Comparison of ENCODE assay signal across 17 cellular contexts in genomic region chr20:22402550-22402949, GRCh38.
A peak's percentile ranks its signal among the peaks of the same experiment; 100 is the strongest.
DNase-seq lines count a peak whose midpoint lies in the region; ATAC-seq, FAIRE-seq and TF ChIP-seq lines count a peak whose summit lies in the region.
"Had no signal": no experiment of that assay in that cellular context is flagged by ENCODE, and none has a peak within 500 bp of the region (broad histone marks: within the 10 kb centered on the region; RNA-seq: fewer than 3 reads in every experiment).

No MANE protein-coding gene starts in this region.

- no peaks in the 10 kb centered on the region for H3K79me2 ChIP-seq in K562 (ENCODE audit: control insufficient read depth, insufficient read depth, low read length)

- no peaks in the 10 kb centered on the region for H3K27me3 ChIP-seq in K562 (ENCODE audit: control insufficient read depth in 2 of 2, insufficient read depth in 2 of 2, low read length in 2 of 2)
- H3K27me3 ChIP-seq in naive thymus-derived CD4-positive, alpha-beta T cell (ENCODE audit: control insufficient read depth in 2 of 2, insufficient read depth in 2 of 2, low read length in 2 of 2) = no peaks in the 10 kb centered on the region
- H3K27me3 ChIP-seq: BLaER1 treated with 17β-estradiol and CSF1 and Interleukin-3, amounts not matched to agents 10 nM and 100 nM had no signal

- no peaks in the 10 kb centered on the region for H4K20me1 ChIP-seq in K562 (replicated peaks; ENCODE audit: control insufficient read depth, insufficient read depth, low read length)
- H4K20me1 ChIP-seq: BLaER1 treated with 17β-estradiol and CSF1 and Interleukin-3, amounts not matched to agents 10 nM and 100 nM had no signal

- POLR2A ChIA-PET in K562 (lab: Yijun Ruan, JAX) = interaction anchor here (0.6 to 1.3 kb wide), 3 partner anchors 10 to 182 kb away, joined by 3 to 4 read pairs (median 3); partner anchors contain the start of gene FOXA2
- POLR2A ChIA-PET in naive thymus-derived CD4-positive, alpha-beta T cell (lab: Charles Lee) = no interaction called here

- peak; percentile 69 for FAIRE-seq in K562 (lab: Jason Lieb, UNC)

- intact Hi-C loops in K562 (cut with micrococcal nuclease) = no loop called here
- intact Hi-C loops in naive thymus-derived CD4-positive, alpha-beta T cell (cut with micrococcal nuclease) = no loop called here

- no peaks in the 10 kb centered on the region for H3K9me1 ChIP-seq in K562 (ENCODE audit: control insufficient read depth, insufficient read depth, low read length)

- CTCF ChIA-PET in K562 (lab: Yijun Ruan, JAX; ENCODE audit: low intra/inter-chr PET ratio) = no interaction called here
- CTCF ChIA-PET in naive thymus-derived CD4-positive, alpha-beta T cell (lab: Charles Lee) = no interaction called here

- peak overlapping the region in 1 of 2 experiments; percentile 61; a peak in 2 of 4 replicates for H3K9ac ChIP-seq in K562 (ENCODE audit: insufficient read depth in 1 of 2, low read depth in 2 of 2, low read length in 2 of 2)
- H3K9ac ChIP-seq: BLaER1 treated with 17β-estradiol and CSF1 and Interleukin-3, amounts not matched to agents 10 nM and 100 nM; KMS-11 had no signal

- TF ChIP-seq POLR2A in K562 (conservative IDR thresholded peaks at IDR 0.05) = no peak

- peaks cover 29% of the 10 kb centered on the region for H3K4me1 Mint-ChIP-seq in type B pancreatic cell (ENCODE audit: unreplicated experiment)
- peaks cover 0 to 22% (median 3%) of the 10 kb centered on the region in 7 donors for H3K4me1 Mint-ChIP-seq in naive thymus-derived CD4-positive, alpha-beta T cell

- no peaks in the 10 kb centered on the region for H3K9me3 Mint-ChIP-seq in type B pancreatic cell
- peaks cover 0 to 8% (median 1%) of the 10 kb centered on the region in 11 donors for H3K9me3 Mint-ChIP-seq in naive thymus-derived CD4-positive, alpha-beta T cell

- WGBS in K562 (ENCODE audit: insufficient coverage, low coverage, missing lambda C conversion rate) = 7% methylated on average over 7 of the region's 7 CpGs

- H3K36me3 Mint-ChIP-seq in type B pancreatic cell = no peaks in the 10 kb centered on the region
- no peaks in the 10 kb centered on the region for H3K36me3 Mint-ChIP-seq in naive thymus-derived CD4-positive, alpha-beta T cell

- no TSS peak for BruUV-seq in K562 (replicated peaks; lab: Mats Ljungman, UMichigan)

- no peaks in the 10 kb centered on the region for H3K36me3 ChIP-seq in K562 (ENCODE audit: control insufficient read depth, insufficient read depth, low read length)
- no peaks in the 10 kb centered on the region for H3K36me3 ChIP-seq in naive thymus-derived CD4-positive, alpha-beta T cell (ENCODE audit: control insufficient read depth in 2 of 3, insufficient read depth in 3 of 3, low read length in 3 of 3)
- H3K36me3 ChIP-seq: BLaER1 treated with 17β-estradiol and CSF1 and Interleukin-3, amounts not matched to agents 10 nM and 100 nM; esophagus squamous epithelium; heart left ventricle; left lung; prostate gland had no signal

- peak overlapping the region; percentile 82 for H3K4me3 Mint-ChIP-seq in type B pancreatic cell
- H3K4me3 Mint-ChIP-seq in naive thymus-derived CD4-positive, alpha-beta T cell = peak overlapping the region in 3 of 10 donors; percentile 3 to 59 (median 18)

- DNase-seq in NCI-H1417 (lab: John Stamatoyannopoulos, UW) (peak in 2 of 3 experiments; percentile 65 to 93), NCI-H510A (lab: John Stamatoyannopoulos, UW) (peak; percentile 56), K562 (ENCODE audit: extremely low read depth in 1 of 4, low spot score in 3 of 4) (peak in 2 of 4 experiments; percentile 37 to 58), type B pancreatic cell (ENCODE audit: extremely low spot score, unreplicated experiment) (no peak), HuH-7 (ENCODE audit: low spot score) (no peak), COLO829 (ENCODE audit: low spot score) (no peak)
- DNase-seq in naive thymus-derived CD4-positive, alpha-beta T cell = no peak
- DNase-seq: cortex of kidney, EL, esophagus squamous epithelium, heart left ventricle, NCI-H2107 had no signal

- no peaks in the 10 kb centered on the region for H3K9me3 ChIP-seq in K562 (replicated peaks; ENCODE audit: control insufficient read depth, insufficient read depth, low read depth, low read length)
- H3K9me3 ChIP-seq in naive thymus-derived CD4-positive, alpha-beta T cell (ENCODE audit: control insufficient read depth in 2 of 3, low read length in 3 of 3) = no peaks in the 10 kb centered on the region
- H3K9me3 ChIP-seq: BLaER1 treated with 17β-estradiol and CSF1 and Interleukin-3, amounts not matched to agents 10 nM and 100 nM; esophagus squamous epithelium; heart left ventricle; left lung; prostate gland had no signal

- peak overlapping the region; percentile 86 for H2AFZ ChIP-seq in K562 (ENCODE audit: low read depth, low read length)

- TF ChIP-seq RAD21 in K562 (CRISPR knock-in tag; conservative IDR thresholded peaks at IDR 0.05 in 1 of 2, IDR thresholded peaks at IDR 0.05 in 1 of 2) = no peak

- peaks cover 1 to 34% of the 10 kb centered on the region in 2 experiments for H3K4me1 ChIP-seq in K562 (replicated peaks in 1 of 2; ENCODE audit: control insufficient read depth in 2 of 2, insufficient read depth in 2 of 2, low read length in 2 of 2)
- no peaks in the 10 kb centered on the region for H3K4me1 ChIP-seq in naive thymus-derived CD4-positive, alpha-beta T cell (ENCODE audit: control insufficient read depth in 2 of 2, insufficient read depth in 2 of 2, low read length in 2 of 2)
- H3K4me1 ChIP-seq: prostate gland had no signal

- no peak; the same call in 1 of the 2 replicates for TF ChIP-seq EP300 in K562 (IDR thresholded peaks at IDR 0.05; ENCODE audit: low read length)

- ATAC-seq in K562 = peak; percentile 71
- no peak for ATAC-seq in naive thymus-derived CD4-positive, alpha-beta T cell
- ATAC-seq: heart left ventricle had no signal

- peak overlapping the region; percentile 80 for H3K27ac ChIP-seq in K562 (ENCODE audit: extremely low read depth, low read depth, low read length)
- H3K27ac ChIP-seq in naive thymus-derived CD4-positive, alpha-beta T cell (ENCODE audit: low read depth, low read length) = no peak overlapping the region
- H3K27ac ChIP-seq: BLaER1 treated with 17β-estradiol and CSF1 and Interleukin-3, amounts not matched to agents 10 nM and 100 nM; esophagus squamous epithelium; heart left ventricle; KMS-11 had no signal

- no peak overlapping the region for H3K27ac Mint-ChIP-seq in type B pancreatic cell
- H3K27ac Mint-ChIP-seq in naive thymus-derived CD4-positive, alpha-beta T cell = no peak overlapping the region
- H3K27ac Mint-ChIP-seq: stimulated activated naive CD8-positive, alpha-beta T cell treated with anti-CD3 and anti-CD28 coated beads, Interleukin-15, Interleukin-2, amounts not matched to agents 100 ng/mL and 50 ng/mL, for 24 hours had no signal

- peaks cover 33% of the 10 kb centered on the region for H3K27me3 Mint-ChIP-seq in type B pancreatic cell
- H3K27me3 Mint-ChIP-seq in naive thymus-derived CD4-positive, alpha-beta T cell = peaks cover 5 to 25% (median 9%) of the 10 kb centered on the region in 5 donors

- H3K4me3 ChIP-seq in K562 = no peak overlapping the region
- no peak overlapping the region for H3K4me3 ChIP-seq in naive thymus-derived CD4-positive, alpha-beta T cell (ENCODE audit: low read length)
- H3K4me3 ChIP-seq: BLaER1 treated with 17β-estradiol and CSF1 and Interleukin-3, amounts not matched to agents 10 nM and 100 nM had no signal

- in situ Hi-C loops in K562 (cut with MboI) = no loop called here

- H3K4me2 ChIP-seq in K562 (ENCODE audit: insufficient read depth, low read length) = peak overlapping the region; percentile 81
- H3K4me2 ChIP-seq: KMS-11 had no signal

- TF ChIP-seq CTCF in K562 (IDR thresholded peaks at IDR 0.05 in 2 of 3, conservative IDR thresholded peaks at IDR 0.05 in 1 of 3; ENCODE audit: insufficient read depth in 2 of 3, low read depth in 1 of 3, low read length in 3 of 3) (no peak), type B pancreatic cell (conservative IDR thresholded peaks at IDR 0.05) (no peak)

TF ChIP-seq in K562, 482 proteins besides CTCF, POLR2A, EP300 and RAD21:
- TF ChIP-seq ARID1B (IDR thresholded peaks at IDR 0.05) (peak; percentile 54), HDGF (IDR thresholded peaks at IDR 0.05) (no peak), ETV1 (tag; conservative IDR thresholded peaks at IDR 0.05; ENCODE audit: low read depth) (peak; percentile 52), LEF1 (IDR thresholded peaks at IDR 0.05) (peak; percentile 55; the same call in 1 of the 2 replicates), CBFA2T3 (IDR thresholded peaks at IDR 0.05) (peak; percentile 46; the same call in 1 of the 2 replicates), HMBOX1 (IDR thresholded peaks at IDR 0.05) (peak; percentile 60; the same call in 1 of the 2 replicates), TAL1 (IDR thresholded peaks at IDR 0.05) (peak; percentile 33), YY1 (IDR thresholded peaks at IDR 0.05; ENCODE audit: borderline replicate concordance in 1 of 3, control insufficient read depth in 1 of 3, extremely low read depth in 1 of 3, insufficient read depth in 3 of 3, insufficient read length in 1 of 3, insufficient replicate concordance in 2 of 3, low read depth in 1 of 3, low read length in 2 of 3) (no peak), SMARCE1 (IDR thresholded peaks at IDR 0.05) (0 out of 2 replicates have a peak, but pooled peaks have one; percentile 39), DPF2 (IDR thresholded peaks at IDR 0.05) (peak; percentile 17; the same call in 1 of the 2 replicates), MBD1 (CRISPR knock-in tag; IDR thresholded peaks at IDR 0.05) (no peak)

Comparison
In these comparisons a context has a peak if more than half of its experiments do, and no peak if none do; other contexts are left out.
1. DNase-seq: peak in NCI-H1417 (2 of 3) and NCI-H510A (single experiment); none in type B pancreatic cell (single experiment), naive thymus-derived CD4-positive, alpha-beta T cell (0 of 9), HuH-7 (single experiment) and COLO829 (single experiment).